1 cellular context compared by ENCODE assay signal in the genomic region with DNA sequence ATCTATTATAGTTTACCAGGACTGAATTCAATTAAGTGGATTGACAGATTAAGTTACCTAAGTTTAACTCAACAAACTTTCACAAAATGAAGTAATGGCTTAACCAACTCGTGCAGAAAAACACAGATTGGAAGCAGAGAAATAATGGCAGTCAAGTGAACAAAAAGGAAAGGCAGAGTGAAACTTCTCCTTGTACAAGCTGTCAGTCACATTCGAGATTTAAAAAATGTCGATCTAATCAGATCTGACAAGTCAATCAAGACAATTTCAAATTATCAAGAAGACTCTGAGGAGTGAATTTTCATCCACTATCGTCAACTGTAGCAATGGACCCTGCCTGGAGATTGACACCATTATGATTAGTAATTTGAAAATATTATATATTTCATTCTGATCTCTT. TPM values are rescaled to one million over a fixed set of nuclear protein-coding genes. Genes with fewer than 3 reads are reported as not detected.
"Had no signal": no experiment of that assay in that cellular context is flagged by ENCODE, and none has a peak within 500 bp of the region (broad histone marks: within the 10 kb centered on the region; RNA-seq: fewer than 3 reads in every experiment).

No MANE protein-coding gene starts in this region.

RNA-seq across cellular contexts. Expression of gene RHCE, which starts 3.3 kb away (rescaled TPM):
- total RNA-seq: NCI-H460 had no signal
